In genomic region chr4:56467284-56468096, GRCh38 we compare ENCODE assay signal across 8 cellular contexts.
A peak's percentile ranks its signal among the peaks of the same experiment; 100 is the strongest.
DNase-seq lines count a peak whose midpoint lies in the region; ATAC-seq and TF ChIP-seq lines count a peak whose summit lies in the region.

Gene SRP72 (plus strand): TSS chr4:56467617. CDS start chr4:56467636, 19 bp downstream.

- H3K27ac ChIP-seq in cingulate gyrus (ENCODE audit: low read depth, low read length) = peak within 1 kb of the TSS; percentile 70

- TF ChIP-seq POLR2A in GM19099 (IDR thresholded peaks at IDR 0.05; ENCODE audit: extremely low read depth, insufficient read length, low read depth) = peak; percentile 86

- ATAC-seq in HG03432 (IDR thresholded peaks at IDR 0.05; ENCODE audit: unreplicated experiment) = peak; percentile 95

- peak; percentile 80 to 84 for DNase-seq in AML-193 (lab: John Stamatoyannopoulos, UW)
- peak; percentile 75 to 85 for DNase-seq in NCI-H524 (lab: John Stamatoyannopoulos, UW)
- DNase-seq in activated CD4-positive, alpha-beta T cell treated with anti-CD3 and anti-CD28 coated beads for 4 hours = peak; percentile 86 to 87
- peak; percentile 91 for DNase-seq in kidney tubule cell (ENCODE audit: low spot score)
- DNase-seq in stimulated activated CD4-positive, alpha-beta T cell treated with anti-CD3 and anti-CD28 coated beads, Interleukin-1b, Interleukin-23, amount 100 ng/mL, for 24 hours (ENCODE audit: low read depth in 4 of 4, low spot score in 1 of 4) = peak; percentile 69 to 84 (median 78)

Comparison
In these comparisons a context has a peak if more than half of its experiments do, and no peak if none do; other contexts are left out.
1. Peak in every context shown above with its lines: DNase-seq, ATAC-seq and H3K27ac ChIP-seq.